22 cellular contexts compared by ENCODE assay signal in genomic region chrX:22397566-22397965, GRCh38.
"Had no signal": no experiment of that assay in that cellular context is flagged by ENCODE, and none has a peak within 500 bp of the region (broad histone marks: within the 10 kb centered on the region; RNA-seq: fewer than 3 reads in every experiment).

No MANE protein-coding gene starts in this region.

- H3K27me3 ChIP-seq: ascending aorta had no signal

- H3K4me1 ChIP-seq: ascending aorta had no signal

- H3K27ac ChIP-seq: ascending aorta, RWPE1 had no signal

- H3K9me3 ChIP-seq: ascending aorta had no signal

- H3K4me3 ChIP-seq: ascending aorta had no signal

- H3K36me3 ChIP-seq: ascending aorta had no signal

- DNase-seq: activated CD4-positive, alpha-beta T cell treated with anti-CD3 and anti-CD28 coated beads for 48 hours; activated CD4-positive, alpha-beta T cell treated with anti-CD3 and anti-CD28 coated beads, Interleukin-2, amount 50 U/mL, for 4 hours; activated CD4-positive, CD25-positive, alpha-beta regulatory T cell treated with anti-CD3 and anti-CD28 coated beads, Interleukin-2, amount 50 U/mL, for 72 hours; activated CD8-positive, alpha-beta memory T cell treated with anti-CD3 and anti-CD28 coated beads, Interleukin-2, amount 10 ng/mL, durations not matched to agents 7 days and 5 days; activated effector memory CD4-positive, alpha-beta T cell treated with anti-CD3 and anti-CD28 coated beads, Interleukin-2, amount 50 U/mL, for 16 hours; activated naive CD4-positive, alpha-beta T cell treated with Interleukin-2 at 50 U/mL for 16 hours; activated naive CD8-positive, alpha-beta T cell treated with anti-CD3 and anti-CD28 coated beads, Interleukin-2, amount 50 U/mL, for 24 hours; activated T-cell treated with anti-CD3 and anti-CD28 coated beads, Interleukin-2, amount 50 U/mL, for 24 hours; amniotic stem cell; cerebellar nuclear complex; KG1; NCI-H1092; NCI-H1417; NCI-H1930; NCI-H2107; NCI-H2171 treated with DMSO at 0.1 percent for 48 hours; NCI-H226; NCI-H526; NCI-H774; SHP77 had no signal
